22 cellular contexts compared by ENCODE assay signal in the genomic region with DNA sequence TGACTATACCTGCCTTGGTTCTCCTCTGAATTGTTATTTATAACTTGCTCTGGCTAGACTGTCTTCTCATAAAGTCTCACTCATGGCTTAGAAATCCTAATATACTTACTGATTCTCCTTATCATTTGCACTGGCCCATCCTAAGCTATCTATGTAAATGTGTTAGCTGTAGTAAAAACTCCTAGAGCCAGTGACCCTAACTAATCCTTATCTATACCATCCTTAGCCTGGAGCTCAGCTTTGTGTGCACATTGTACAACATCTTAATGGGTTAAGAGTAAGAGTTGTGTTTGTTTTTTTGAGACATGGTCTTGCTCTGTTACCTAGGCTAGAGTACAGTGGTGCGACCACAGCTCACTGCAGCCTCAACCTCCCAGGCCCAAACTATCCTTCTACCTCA. TPM values are rescaled to one million over a fixed set of nuclear protein-coding genes. Genes with fewer than 3 reads are reported as not detected.
DNase-seq lines count a peak whose midpoint lies in the region; ATAC-seq, FAIRE-seq and TF ChIP-seq lines count a peak whose summit lies in the region.
"Had no signal": no experiment of that assay in that cellular context is flagged by ENCODE, and none has a peak within 500 bp of the region (broad histone marks: within the 10 kb centered on the region; RNA-seq: fewer than 3 reads in every experiment).

No MANE protein-coding gene starts in this region.

- no peaks in the 10 kb centered on the region for H3K27me3 Mint-ChIP-seq in astrocyte (ENCODE audit: low read depth, unreplicated experiment)

- CTCF ChIA-PET in IMR-90 (lab: Yijun Ruan, JAX), result no interaction called here

- H3K4me1 Mint-ChIP-seq in astrocyte (ENCODE audit: low read depth, unreplicated experiment), result peaks cover 34% of the 10 kb centered on the region
- H3K4me1 Mint-ChIP-seq: CD4-positive, alpha-beta memory T cell had no signal

- H3K36me3 ChIP-seq in IMR-90 (ENCODE audit: control insufficient read depth, insufficient read depth, low read length) (no peaks in the 10 kb centered on the region), astrocyte (ENCODE audit: insufficient read depth, low read length) (no peaks in the 10 kb centered on the region), mesendoderm (ENCODE audit: control insufficient read depth, insufficient read depth, low read length) (no peaks in the 10 kb centered on the region)

- no peak overlapping the region for H3K4me3 ChIP-seq in IMR-90 (ENCODE audit: insufficient read depth, low read depth, low read length)
- H3K4me3 ChIP-seq in astrocyte (ENCODE audit: insufficient read depth, low read depth, low read length), result no peak overlapping the region
- no peak overlapping the region for H3K4me3 ChIP-seq in mesendoderm (ENCODE audit: low read length)
- H3K4me3 ChIP-seq: GM23248 had no signal

- POLR2A ChIA-PET in IMR-90 (lab: Charles Lee; ENCODE audit: unreplicated experiment), result no interaction called here

- no peak overlapping the region for H3K27ac ChIP-seq in IMR-90 (ENCODE audit: insufficient read depth, low read length)
- no peak overlapping the region for H3K27ac ChIP-seq in astrocyte (ENCODE audit: low read depth, low read length)
- H3K27ac ChIP-seq in mesendoderm (ENCODE audit: low read depth, low read length), result no peak overlapping the region
- H3K27ac ChIP-seq: GM23248 had no signal

- peak overlapping the region; percentile 39; the same call in 1 of the 2 replicates for H3K18ac ChIP-seq in IMR-90 (ENCODE audit: low read depth, low read length)
- no peak overlapping the region for H3K18ac ChIP-seq in mesendoderm (ENCODE audit: low read length)

- no peak for DNase-seq in IMR-90
- no peak for DNase-seq in astrocyte (ENCODE audit: low read depth)
- peak; percentile 11 for DNase-seq in mesendoderm
- no peak for DNase-seq in NCI-H526 (lab: John Stamatoyannopoulos, UW)
- DNase-seq in NCI-H510A treated with DMSO at 0.1 percent for 48 hours (lab: John Stamatoyannopoulos, UW), result no peak
- DNase-seq in SW480 (ENCODE audit: low spot score), result no peak
- DNase-seq: C1 segment of cervical spinal cord; Calu3; CD4-positive, alpha-beta memory T cell; DMS53; DMS79 treated with DMSO at 0.1 percent for 48 hours; GF-D8; GM23248; H7; HCEC 1CT had no signal

- peaks cover 12% of the 10 kb centered on the region for H3K9me1 ChIP-seq in IMR-90 (ENCODE audit: insufficient read depth, low read length)

- H4K5ac ChIP-seq in IMR-90 (ENCODE audit: low read depth, low read length) (peak overlapping the region; percentile 42; the same call in 1 of the 2 replicates), mesendoderm (ENCODE audit: low read length) (no peak overlapping the region)

- peak overlapping the region; percentile 77 for H4K91ac ChIP-seq in IMR-90 (ENCODE audit: insufficient read depth, low read depth, low read length)

- H3K4me2 ChIP-seq in IMR-90 (ENCODE audit: low read depth, low read length), result no peak overlapping the region
- no peak overlapping the region for H3K4me2 ChIP-seq in astrocyte (ENCODE audit: low read length)
- no peak overlapping the region for H3K4me2 ChIP-seq in mesendoderm (ENCODE audit: low read length)

- H3K27me3 ChIP-seq in IMR-90 (ENCODE audit: control insufficient read depth, insufficient read depth, low read length), result no peaks in the 10 kb centered on the region
- H3K27me3 ChIP-seq in astrocyte (ENCODE audit: insufficient read depth, low read length), result no peaks in the 10 kb centered on the region
- no peaks in the 10 kb centered on the region for H3K27me3 ChIP-seq in mesendoderm (ENCODE audit: insufficient read depth, low read length, poor library complexity)

- H2AFZ ChIP-seq in IMR-90 (replicated peaks; ENCODE audit: low read length, poor library complexity) (no peak overlapping the region), astrocyte (ENCODE audit: low read depth, low read length) (no peak overlapping the region)
- H2AFZ ChIP-seq: GM23248 had no signal

- H2BK15ac ChIP-seq in IMR-90 (ENCODE audit: low read depth, low read length) (peak overlapping the region; percentile 41; the same call in 2 of the 3 replicates), mesendoderm (replicated peaks; ENCODE audit: low read depth) (no peak overlapping the region)

- WGBS in IMR-90 (ENCODE audit: extremely low coverage in 2 of 2, insufficient read length in 1 of 2), 2 experiments, result no CpG with 5 or more reads among the region's 1 CpG
- no CpG with 5 or more reads among the region's 1 CpG for WGBS in mesendoderm (ENCODE audit: extremely low coverage, insufficient coverage, low lambda C conversion rate)

- H2BK120ac ChIP-seq in IMR-90 (ENCODE audit: low read depth, low read length) (peak overlapping the region; percentile 77), mesendoderm (ENCODE audit: low read depth, low read length) (no peak overlapping the region)

- H4K8ac ChIP-seq in IMR-90 (ENCODE audit: low read depth in 2 of 2, low read length in 2 of 2) (peak overlapping the region in 1 of 2 experiments; percentile 58; a peak in 1 of 4 replicates), mesendoderm (ENCODE audit: low read depth, low read length) (no peak overlapping the region)

- H3K56ac ChIP-seq in IMR-90 (ENCODE audit: extremely low read depth, insufficient read depth, low read length) (no peak overlapping the region), mesendoderm (ENCODE audit: low read length) (no peak overlapping the region)

- no peak for TF ChIP-seq POLR2A in IMR-90 (IDR thresholded peaks at IDR 0.05; ENCODE audit: low read depth, low read length)

- in situ Hi-C loops in IMR-90 (cut with MboI; ENCODE audit: low sequenced_read_pairs), result no loop called here

- H3K14ac ChIP-seq in IMR-90 (replicated peaks; ENCODE audit: low read depth, low read length), result peak overlapping the region; percentile 53; the same call in 1 of the 2 replicates

- no peak for TF ChIP-seq RAD21 in IMR-90 (IDR thresholded peaks at IDR 0.05; ENCODE audit: low read length)

- H3K9ac ChIP-seq in IMR-90 (ENCODE audit: low read depth, low read length) (no peak overlapping the region), astrocyte (ENCODE audit: low read length) (no peak overlapping the region), mesendoderm (ENCODE audit: low read length) (no peak overlapping the region)
- H3K9ac ChIP-seq: GM23248 had no signal

- H3K79me2 ChIP-seq in astrocyte (ENCODE audit: insufficient read depth, low read length) (no peaks in the 10 kb centered on the region), mesendoderm (ENCODE audit: control insufficient read depth, insufficient read depth, low read length) (no peaks in the 10 kb centered on the region)

- H2BK20ac ChIP-seq in IMR-90 (ENCODE audit: low read depth, low read length), result peak overlapping the region; percentile 65

- no peaks in the 10 kb centered on the region for H3K79me1 ChIP-seq in IMR-90 (ENCODE audit: low read depth in 1 of 2, low read length in 2 of 2)
- no peaks in the 10 kb centered on the region for H3K79me1 ChIP-seq in mesendoderm (ENCODE audit: low read length)

- H2AK5ac ChIP-seq in IMR-90 (ENCODE audit: low read depth, low read length), result peak overlapping the region; percentile 57; the same call in 1 of the 2 replicates
- H2AK5ac ChIP-seq in mesendoderm (ENCODE audit: low read length), result no peak overlapping the region

- H3K4ac ChIP-seq in IMR-90 (ENCODE audit: low read depth, low read length) (peak overlapping the region; percentile 58), mesendoderm (ENCODE audit: low read depth, low read length) (no peak overlapping the region)

- no peaks in the 10 kb centered on the region for H4K20me1 ChIP-seq in IMR-90 (ENCODE audit: insufficient read depth, low read length)
- H4K20me1 ChIP-seq in astrocyte (ENCODE audit: insufficient read depth, low read length), result no peaks in the 10 kb centered on the region

- H3K4me3 Mint-ChIP-seq in astrocyte (ENCODE audit: unreplicated experiment), result no peak overlapping the region
- H3K4me3 Mint-ChIP-seq: CD4-positive, alpha-beta memory T cell had no signal

- no peak overlapping the region for H2AK9ac ChIP-seq in IMR-90 (replicated peaks; ENCODE audit: low read depth, low read length, poor library complexity)

- H2BK5ac ChIP-seq in IMR-90 (ENCODE audit: low read depth, low read length, poor library complexity, severe bottlenecking), result no peak overlapping the region
- H2BK5ac ChIP-seq in mesendoderm (ENCODE audit: low read length), result no peak overlapping the region

- intact Hi-C loops in IMR-90 (cut with micrococcal nuclease), result no loop called here

- H3K36me3 Mint-ChIP-seq in astrocyte (ENCODE audit: low read depth, unreplicated experiment), result no peaks in the 10 kb centered on the region
- H3K36me3 Mint-ChIP-seq: CD4-positive, alpha-beta memory T cell had no signal

- H3K23ac ChIP-seq in IMR-90 (ENCODE audit: low read depth, low read length) (0 out of 2 replicates have a peak overlapping the region, but pooled peaks have one; percentile 31), mesendoderm (ENCODE audit: low read length) (no peak overlapping the region)

- ATAC-seq in IMR-90 (ENCODE audit: low read depth) (no peak), GM19463 (IDR thresholded peaks at IDR 0.05; ENCODE audit: unreplicated experiment) (no peak)

- dilution Hi-C loops in IMR-90 (cut with HindIII; ENCODE audit: low sequenced_read_pairs, unreplicated experiment), result no loop called here

- BruUV-seq in IMR-90 (replicated peaks; lab: Mats Ljungman, UMichigan), result no TSS peak

- FAIRE-seq in astrocyte (lab: Jason Lieb, UNC), result no peak
- FAIRE-seq: GM12891, GM18507, H1 had no signal

- TF ChIP-seq CTCF in IMR-90 (conservative IDR thresholded peaks at IDR 0.05; ENCODE audit: low read depth, low read length), result no peak
- no peak for TF ChIP-seq CTCF in astrocyte (IDR thresholded peaks at IDR 0.05; ENCODE audit: insufficient read depth, low read depth, low read length)

- H3K9me3 Mint-ChIP-seq in astrocyte (ENCODE audit: unreplicated experiment), result peaks cover 4% of the 10 kb centered on the region
- H3K9me3 Mint-ChIP-seq: CD4-positive, alpha-beta memory T cell had no signal

- peak overlapping the region; percentile 4 for H3K27ac Mint-ChIP-seq in astrocyte (ENCODE audit: unreplicated experiment)
- H3K27ac Mint-ChIP-seq: CD4-positive, alpha-beta memory T cell had no signal

- H3K9me3 ChIP-seq in IMR-90 (ENCODE audit: control insufficient read depth, insufficient read depth, low read length), result no peaks in the 10 kb centered on the region
- H3K9me3 ChIP-seq in astrocyte (ENCODE audit: insufficient read depth, low read depth, low read length), result no peaks in the 10 kb centered on the region

- H3K4me1 ChIP-seq in IMR-90 (ENCODE audit: control insufficient read depth, insufficient read depth, low read length) (peaks cover 14% of the 10 kb centered on the region), astrocyte (ENCODE audit: insufficient read depth, low read length) (peaks cover 14% of the 10 kb centered on the region), mesendoderm (ENCODE audit: control insufficient read depth, low read depth, low read length) (no peaks in the 10 kb centered on the region)

TF ChIP-seq in IMR-90, 13 proteins besides CTCF, POLR2A, EP300 and RAD21 (continues in another document):
- TF ChIP-seq MAFK (IDR thresholded peaks at IDR 0.05; ENCODE audit: low read depth, low read length), result no peak

RNA-seq across cellular contexts. Expression of gene LAMB4, which starts 40.8 kb away (rescaled TPM):
- total RNA-seq in IMR-90 (2012; rRNA removed), result under 0.01 and 0.18 TPM in 2 replicates
- polyA plus RNA-seq in IMR-90 (2012; rRNA removed), result 0.12 and 0.13 TPM in 2 replicates
- 0.05 and 0.09 TPM in 2 replicates for polyA plus RNA-seq in IMR-90 (2012; cell fraction: cytosol; rRNA removed)
- 0.05 and 0.10 TPM in 2 replicates for polyA plus RNA-seq in IMR-90 (2012; cell fraction: nucleus; rRNA removed; ENCODE audit: low replicate concordance)
- 0.16 and 0.41 TPM in 2 replicates for total RNA-seq in astrocyte
- 0.01 TPM for polyA plus RNA-seq in mesendoderm (2013, experiment 1 of 2)
- 0.01 TPM for polyA plus RNA-seq in mesendoderm (2013, experiment 2 of 2)
- total RNA-seq: A172; Calu3; CD4-positive, alpha-beta memory T cell; Daoy; G401; GM23248; H1; H7 had no signal
- polyA plus RNA-seq: CD4-positive, alpha-beta memory T cell; H1 had no signal
